8 cellular contexts compared by ENCODE assay signal in the genomic region with DNA sequence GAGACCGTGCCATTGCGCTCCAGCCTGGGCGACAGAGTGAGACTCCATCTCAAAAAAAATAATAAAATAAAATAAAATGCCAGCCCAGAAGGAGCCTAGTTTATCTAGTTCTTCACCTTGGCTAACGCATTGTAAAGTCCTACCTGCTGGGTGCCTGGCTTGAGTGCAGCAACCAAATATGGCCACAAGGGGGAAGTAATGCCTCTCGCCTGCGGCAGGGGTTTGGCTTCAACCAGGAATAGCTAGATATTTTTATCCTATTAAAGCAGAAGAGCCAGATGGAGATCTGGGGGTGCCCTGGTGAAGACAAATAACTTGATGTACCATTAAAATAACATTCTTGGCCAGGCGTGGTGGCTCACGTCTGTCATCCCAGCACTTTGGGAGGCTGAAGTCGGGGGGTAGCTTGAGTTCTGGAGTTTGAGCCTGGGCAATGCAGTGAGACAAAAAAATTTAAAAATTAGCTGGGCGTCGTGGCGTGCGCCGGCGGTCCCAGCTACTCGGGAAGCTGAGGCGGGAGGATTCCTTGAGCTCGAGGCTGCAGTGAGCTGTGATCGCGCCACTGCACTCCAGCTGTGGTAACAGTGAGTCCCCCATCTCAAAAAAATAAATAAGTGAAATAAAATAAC. TPM values are rescaled to one million over a fixed set of nuclear protein-coding genes. Genes with fewer than 3 reads are reported as not detected.
DNase-seq lines count a peak whose midpoint lies in the region; ATAC-seq lines count a peak whose summit lies in the region.

No MANE protein-coding gene starts in this region.

- DNase-seq in AG08396 (ENCODE audit: low spot score) = peak; percentile 85
- peak; percentile 84 for DNase-seq in H7
- DNase-seq in NCI-H510A (lab: John Stamatoyannopoulos, UW) = peak; percentile 36
- peak; percentile 58 for DNase-seq in activated CD4-positive, alpha-beta T cell treated with anti-CD3 and anti-CD28 coated beads for 1 hour
- DNase-seq in cerebellar cortex (ENCODE audit: low spot score) = peak; percentile 94
- DNase-seq in kidney tubule cell (ENCODE audit: low spot score) = peak; percentile 74
- peak; percentile 47 for DNase-seq in stimulated activated CD4-positive, alpha-beta T cell treated with anti-CD3 and anti-CD28 coated beads, Interleukin-2, amount 100 ng/mL, for 4 hours (ENCODE audit: low read depth)

- H3K4me3 ChIP-seq in H7 (ENCODE audit: insufficient read depth, low read depth, low read length) = no peak overlapping the region

- peaks cover 55% of the 10 kb centered on the region for H3K27me3 ChIP-seq in H7 (ENCODE audit: control insufficient read depth, insufficient read depth, low read length)

- no peak for ATAC-seq in GM21576 (IDR thresholded peaks at IDR 0.05; ENCODE audit: unreplicated experiment)

- no peaks in the 10 kb centered on the region for H3K36me3 ChIP-seq in H7 (replicated peaks; ENCODE audit: control insufficient read depth, insufficient read depth, low read length)

RNA-seq across cellular contexts. Expression of gene PLEKHB1, which starts 20.6 kb away (rescaled TPM):
- 2.3 and 5.8 TPM in 2 replicates for total RNA-seq in H7 (2014; rRNA removed; shearing (Covaris generic))

RNA-seq across cellular contexts. Expression of gene FAM168A, which starts 27.9 kb away (rescaled TPM):
- 13.1 and 14.3 TPM in 2 replicates for total RNA-seq in H7 (2014; rRNA removed; shearing (Covaris generic))

Comparison
In these comparisons a context has a peak if more than half of its experiments do, and no peak if none do; other contexts are left out.
1. DNase-seq: peak in every context shown above with its lines; median percentile 94 in cerebellar cortex; 85 in AG08396; 84 in H7; 74 in kidney tubule cell; 58 in activated CD4-positive, alpha-beta T cell treated with anti-CD3 and anti-CD28 coated beads for 1 hour; 47 in stimulated activated CD4-positive, alpha-beta T cell treated with anti-CD3 and anti-CD28 coated beads, Interleukin-2, amount 100 ng/mL, for 4 hours; 36 in NCI-H510A.